ENCODE assay signal across 8 cellular contexts in the genomic region with DNA sequence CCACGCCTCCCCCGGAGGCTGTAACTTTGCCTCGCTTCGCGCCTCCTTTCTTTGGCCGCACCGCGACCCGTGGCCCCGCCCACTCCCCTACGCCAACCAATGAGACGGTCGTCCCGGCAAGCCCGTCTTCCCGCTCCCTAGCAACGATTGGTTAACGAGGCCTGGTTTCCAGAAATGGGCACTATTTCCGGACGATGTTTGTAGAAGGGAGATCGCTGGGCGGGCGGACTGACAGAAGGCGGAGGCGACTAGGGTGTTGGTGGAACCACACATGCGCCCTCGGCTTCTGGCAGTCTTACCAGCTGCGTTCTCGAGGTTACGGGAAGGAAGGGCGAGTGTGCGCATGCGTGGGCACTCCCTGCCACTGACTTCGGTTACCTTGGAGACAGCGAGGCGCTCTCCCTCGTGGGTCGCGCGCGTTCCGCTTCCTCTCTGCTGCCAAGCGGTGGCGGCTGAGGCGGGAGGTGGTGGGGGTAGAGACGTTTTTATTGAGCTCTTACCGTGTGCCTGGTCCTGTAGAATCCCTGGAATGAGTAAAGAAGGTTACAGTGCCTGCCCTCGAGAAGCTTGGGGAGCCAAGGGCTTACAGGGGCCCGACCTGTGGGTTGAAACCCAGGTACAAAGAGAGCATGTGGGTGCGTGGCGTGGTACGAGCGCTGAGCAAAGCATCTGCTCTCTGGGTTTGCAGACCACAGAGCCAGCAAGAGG. TPM values are rescaled to one million over a fixed set of nuclear protein-coding genes. Genes with fewer than 3 reads are reported as not detected.
DNase-seq lines count a peak whose midpoint lies in the region; TF ChIP-seq lines count a peak whose summit lies in the region.

No MANE protein-coding gene starts in this region.

- TF ChIP-seq CTCF in GM20000 (IDR thresholded peaks at IDR 0.05; ENCODE audit: extremely low read depth, missing control alignments) = no peak

- DNase-seq in COLO829 (ENCODE audit: low spot score) = peak; percentile 100
- peak; percentile 98 for DNase-seq in GM20000 (ENCODE audit: low spot score)
- peak; percentile 99 for DNase-seq in HS-5 (ENCODE audit: low read depth)
- DNase-seq in NK-92 (lab: John Stamatoyannopoulos, UW; ENCODE audit: unreplicated experiment) = peak; percentile 99
- DNase-seq in activated CD8-positive, alpha-beta memory T cell treated with anti-CD3 and anti-CD28 coated beads for 24 hours = peak; percentile 99
- peak; percentile 100 for DNase-seq in effector CD8-positive, alpha-beta T cell (lab: John Stamatoyannopoulos, UW)
- peak; percentile 100 for DNase-seq in lung microvascular endothelial cell (ENCODE audit: low read depth in 2 of 2)
- peak; percentile 98 to 100 (median 99) for DNase-seq in stimulated activated CD4-positive, alpha-beta T cell treated with anti-CD3 and anti-CD28 coated beads, TNF-alpha, amount 100 ng/mL, for 4 hours (ENCODE audit: low read depth in 3 of 3)

RNA-seq across cellular contexts. Expression of a gene that starts 0.4 kb away (rescaled TPM):
- total RNA-seq in lung microvascular endothelial cell = 1.1 and 1.8 TPM in 2 replicates

RNA-seq across cellular contexts. Expression of a gene that starts 55.4 kb away (rescaled TPM):
- not detected in 2 replicates for total RNA-seq in lung microvascular endothelial cell

Comparison
In these comparisons a context has a peak if more than half of its experiments do, and no peak if none do; other contexts are left out.
1. Peak in every context shown above with its lines: DNase-seq.